In the genomic region with DNA sequence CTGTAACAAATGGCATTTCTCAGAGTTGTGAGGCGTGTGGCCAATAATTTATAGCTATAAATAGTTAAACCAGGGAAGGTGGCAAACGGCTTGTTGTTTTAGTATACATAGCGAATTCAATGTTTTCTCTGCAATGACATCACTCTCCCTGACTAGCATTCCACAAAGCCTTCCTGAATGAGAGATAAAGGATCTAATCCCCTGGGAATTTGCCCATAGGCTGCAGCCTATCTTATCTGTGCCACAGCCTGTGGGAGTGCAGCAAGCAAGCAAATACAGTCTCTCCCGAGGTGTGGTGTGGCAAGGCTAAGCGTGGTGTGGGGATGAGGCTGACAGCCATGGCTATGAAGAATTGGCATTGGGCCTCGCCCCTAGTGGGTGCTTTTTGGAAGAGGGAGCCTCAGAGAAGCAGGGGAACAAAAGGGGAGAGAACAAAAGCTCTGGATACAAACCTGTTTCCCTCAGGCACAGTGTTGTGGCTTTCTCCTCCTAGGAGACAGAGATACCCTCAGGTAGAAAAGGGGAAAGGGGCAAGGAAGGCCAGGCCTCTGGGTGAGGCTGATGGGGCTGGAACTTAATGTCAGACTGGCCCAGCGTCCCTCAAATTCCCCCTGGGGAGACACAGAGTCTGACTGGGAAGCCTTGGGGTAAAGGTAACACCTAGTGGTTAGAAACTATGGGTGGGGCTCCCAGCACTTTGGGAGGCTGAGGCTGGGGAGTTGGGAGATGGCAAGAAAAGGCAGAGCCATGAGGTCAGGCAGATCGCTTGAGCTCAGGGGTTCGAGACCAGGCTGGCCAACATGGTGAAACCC, we compare ENCODE assay signal across 1 cellular context.
TF ChIP-seq lines count a peak whose summit lies in the region.

No MANE protein-coding gene starts in this region.

TF ChIP-seq in HepG2, 621 proteins besides CTCF, POLR2A, EP300 and RAD21:
- TF ChIP-seq, protein P1, sequence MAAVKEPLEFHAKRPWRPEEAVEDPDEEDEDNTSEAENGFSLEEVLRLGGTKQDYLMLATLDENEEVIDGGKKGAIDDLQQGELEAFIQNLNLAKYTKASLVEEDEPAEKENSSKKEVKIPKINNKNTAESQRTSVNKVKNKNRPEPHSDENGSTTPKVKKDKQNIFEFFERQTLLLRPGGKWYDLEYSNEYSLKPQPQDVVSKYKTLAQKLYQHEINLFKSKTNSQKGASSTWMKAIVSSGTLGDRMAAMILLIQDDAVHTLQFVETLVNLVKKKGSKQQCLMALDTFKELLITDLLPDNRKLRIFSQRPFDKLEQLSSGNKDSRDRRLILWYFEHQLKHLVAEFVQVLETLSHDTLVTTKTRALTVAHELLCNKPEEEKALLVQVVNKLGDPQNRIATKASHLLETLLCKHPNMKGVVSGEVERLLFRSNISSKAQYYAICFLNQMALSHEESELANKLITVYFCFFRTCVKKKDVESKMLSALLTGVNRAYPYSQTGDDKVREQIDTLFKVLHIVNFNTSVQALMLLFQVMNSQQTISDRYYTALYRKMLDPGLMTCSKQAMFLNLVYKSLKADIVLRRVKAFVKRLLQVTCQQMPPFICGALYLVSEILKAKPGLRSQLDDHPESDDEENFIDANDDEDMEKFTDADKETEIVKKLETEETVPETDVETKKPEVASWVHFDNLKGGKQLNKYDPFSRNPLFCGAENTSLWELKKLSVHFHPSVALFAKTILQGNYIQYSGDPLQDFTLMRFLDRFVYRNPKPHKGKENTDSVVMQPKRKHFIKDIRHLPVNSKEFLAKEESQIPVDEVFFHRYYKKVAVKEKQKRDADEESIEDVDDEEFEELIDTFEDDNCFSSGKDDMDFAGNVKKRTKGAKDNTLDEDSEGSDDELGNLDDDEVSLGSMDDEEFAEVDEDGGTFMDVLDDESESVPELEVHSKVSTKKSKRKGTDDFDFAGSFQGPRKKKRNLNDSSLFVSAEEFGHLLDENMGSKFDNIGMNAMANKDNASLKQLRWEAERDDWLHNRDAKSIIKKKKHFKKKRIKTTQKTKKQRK (IDR thresholded peaks at IDR 0.05; ENCODE audit: low read length), result no peak
- TF ChIP-seq, protein P2, sequence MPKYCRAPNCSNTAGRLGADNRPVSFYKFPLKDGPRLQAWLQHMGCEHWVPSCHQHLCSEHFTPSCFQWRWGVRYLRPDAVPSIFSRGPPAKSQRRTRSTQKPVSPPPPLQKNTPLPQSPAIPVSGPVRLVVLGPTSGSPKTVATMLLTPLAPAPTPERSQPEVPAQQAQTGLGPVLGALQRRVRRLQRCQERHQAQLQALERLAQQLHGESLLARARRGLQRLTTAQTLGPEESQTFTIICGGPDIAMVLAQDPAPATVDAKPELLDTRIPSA (CRISPR knock-in tag; IDR thresholded peaks at IDR 0.05; ENCODE audit: borderline replicate concordance), result no peak
- TF ChIP-seq, protein P3, sequence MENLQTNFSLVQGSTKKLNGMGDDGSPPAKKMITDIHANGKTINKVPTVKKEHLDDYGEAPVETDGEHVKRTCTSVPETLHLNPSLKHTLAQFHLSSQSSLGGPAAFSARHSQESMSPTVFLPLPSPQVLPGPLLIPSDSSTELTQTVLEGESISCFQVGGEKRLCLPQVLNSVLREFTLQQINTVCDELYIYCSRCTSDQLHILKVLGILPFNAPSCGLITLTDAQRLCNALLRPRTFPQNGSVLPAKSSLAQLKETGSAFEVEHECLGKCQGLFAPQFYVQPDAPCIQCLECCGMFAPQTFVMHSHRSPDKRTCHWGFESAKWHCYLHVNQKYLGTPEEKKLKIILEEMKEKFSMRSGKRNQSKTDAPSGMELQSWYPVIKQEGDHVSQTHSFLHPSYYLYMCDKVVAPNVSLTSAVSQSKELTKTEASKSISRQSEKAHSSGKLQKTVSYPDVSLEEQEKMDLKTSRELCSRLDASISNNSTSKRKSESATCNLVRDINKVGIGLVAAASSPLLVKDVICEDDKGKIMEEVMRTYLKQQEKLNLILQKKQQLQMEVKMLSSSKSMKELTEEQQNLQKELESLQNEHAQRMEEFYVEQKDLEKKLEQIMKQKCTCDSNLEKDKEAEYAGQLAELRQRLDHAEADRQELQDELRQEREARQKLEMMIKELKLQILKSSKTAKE (CRISPR knock-in tag; IDR thresholded peaks at IDR 0.05; ENCODE audit: borderline replicate concordance), result no peak
- TF ChIP-seq PAF1 (CRISPR knock-in tag; IDR thresholded peaks at IDR 0.05) (no peak), ZSCAN29 (CRISPR knock-in tag; conservative IDR thresholded peaks at IDR 0.05) (no peak), CCDC6 (CRISPR knock-in tag; IDR thresholded peaks at IDR 0.05) (no peak), ZBTB42 (CRISPR knock-in tag; IDR thresholded peaks at IDR 0.05) (no peak), SP4 (CRISPR knock-in tag; IDR thresholded peaks at IDR 0.05) (no peak), ZNF709 (CRISPR knock-in tag; IDR thresholded peaks at IDR 0.05) (no peak), MIER3 (CRISPR knock-in tag; IDR thresholded peaks at IDR 0.05; ENCODE audit: borderline replicate concordance) (no peak), RAD51 (IDR thresholded peaks at IDR 0.05; ENCODE audit: borderline replicate concordance) (no peak), GATA4 (IDR thresholded peaks at IDR 0.05; ENCODE audit: borderline replicate concordance, low read depth) (no peak), PCBP2 (optimal IDR thresholded peaks at IDR 0.05; ENCODE audit: low read depth, low read length, poor library complexity, severe bottlenecking) (no peak), XRCC5 (optimal IDR thresholded peaks at IDR 0.05; ENCODE audit: low read length) (no peak), ZNF720 (CRISPR knock-in tag; IDR thresholded peaks at IDR 0.05) (no peak)
- TF ChIP-seq, protein P4, sequence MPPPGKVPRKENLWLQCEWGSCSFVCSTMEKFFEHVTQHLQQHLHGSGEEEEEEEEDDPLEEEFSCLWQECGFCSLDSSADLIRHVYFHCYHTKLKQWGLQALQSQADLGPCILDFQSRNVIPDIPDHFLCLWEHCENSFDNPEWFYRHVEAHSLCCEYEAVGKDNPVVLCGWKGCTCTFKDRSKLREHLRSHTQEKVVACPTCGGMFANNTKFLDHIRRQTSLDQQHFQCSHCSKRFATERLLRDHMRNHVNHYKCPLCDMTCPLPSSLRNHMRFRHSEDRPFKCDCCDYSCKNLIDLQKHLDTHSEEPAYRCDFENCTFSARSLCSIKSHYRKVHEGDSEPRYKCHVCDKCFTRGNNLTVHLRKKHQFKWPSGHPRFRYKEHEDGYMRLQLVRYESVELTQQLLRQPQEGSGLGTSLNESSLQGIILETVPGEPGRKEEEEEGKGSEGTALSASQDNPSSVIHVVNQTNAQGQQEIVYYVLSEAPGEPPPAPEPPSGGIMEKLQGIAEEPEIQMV (CRISPR knock-in tag; IDR thresholded peaks at IDR 0.05; ENCODE audit: low read depth), result no peak
- TF ChIP-seq, protein P5, sequence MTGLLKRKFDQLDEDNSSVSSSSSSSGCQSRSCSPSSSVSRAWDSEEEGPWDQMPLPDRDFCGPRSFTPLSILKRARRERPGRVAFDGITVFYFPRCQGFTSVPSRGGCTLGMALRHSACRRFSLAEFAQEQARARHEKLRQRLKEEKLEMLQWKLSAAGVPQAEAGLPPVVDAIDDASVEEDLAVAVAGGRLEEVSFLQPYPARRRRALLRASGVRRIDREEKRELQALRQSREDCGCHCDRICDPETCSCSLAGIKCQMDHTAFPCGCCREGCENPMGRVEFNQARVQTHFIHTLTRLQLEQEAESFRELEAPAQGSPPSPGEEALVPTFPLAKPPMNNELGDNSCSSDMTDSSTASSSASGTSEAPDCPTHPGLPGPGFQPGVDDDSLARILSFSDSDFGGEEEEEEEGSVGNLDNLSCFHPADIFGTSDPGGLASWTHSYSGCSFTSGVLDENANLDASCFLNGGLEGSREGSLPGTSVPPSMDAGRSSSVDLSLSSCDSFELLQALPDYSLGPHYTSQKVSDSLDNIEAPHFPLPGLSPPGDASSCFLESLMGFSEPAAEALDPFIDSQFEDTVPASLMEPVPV (CRISPR knock-in tag; IDR thresholded peaks at IDR 0.05), result no peak
